ENCODE assay signal across 8 cellular contexts in the genomic region with DNA sequence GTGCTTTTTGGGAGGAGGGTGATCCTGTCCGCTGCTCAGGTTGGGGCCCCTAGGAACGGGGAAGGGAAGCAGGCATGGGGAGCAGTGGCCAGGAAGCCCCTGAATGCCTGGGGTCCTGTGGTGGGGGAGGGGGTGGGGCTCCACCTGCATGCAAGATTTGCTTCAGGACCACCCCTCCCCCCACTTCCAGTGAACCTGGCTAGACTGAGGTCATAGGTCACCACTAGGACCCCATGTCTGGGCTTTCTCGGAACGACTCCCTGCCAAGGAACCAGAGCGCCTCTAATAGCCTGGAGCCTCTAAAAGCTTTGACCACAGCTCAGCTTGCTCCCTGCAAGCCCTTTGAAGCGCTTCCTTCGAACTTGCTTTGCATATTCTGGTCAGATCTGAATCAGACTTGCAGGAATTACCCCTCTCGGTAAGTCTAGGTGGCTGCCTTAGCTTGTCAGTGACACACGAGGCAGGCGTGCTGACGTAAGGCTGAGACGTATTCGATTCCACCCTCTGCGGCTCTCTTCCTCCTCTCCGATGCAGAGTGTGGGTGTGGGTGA. TPM values are rescaled to one million over a fixed set of nuclear protein-coding genes. Genes with fewer than 3 reads are reported as not detected.
DNase-seq lines count a peak whose midpoint lies in the region; ATAC-seq, FAIRE-seq and TF ChIP-seq lines count a peak whose summit lies in the region.

No MANE protein-coding gene starts in this region.

- no peak for FAIRE-seq in small intestine (lab: Jason Lieb, UNC)

- TF ChIP-seq POLR2A in GM18526 (IDR thresholded peaks at IDR 0.05; ENCODE audit: extremely low read depth, insufficient read length): peak; percentile 49

- no peak overlapping the region for H3K27ac ChIP-seq in OCI-LY7 (ENCODE audit: low read depth, low read length, poor library complexity, severe bottlenecking)
- H3K27ac ChIP-seq in small intestine (ENCODE audit: low read depth in 1 of 2, low read length in 1 of 2): peak overlapping the region in 1 of 2 donors; percentile 24

- peak overlapping the region; percentile 25 for H3K4me3 ChIP-seq in OCI-LY7 (ENCODE audit: low read depth, low read length, poor library complexity, severe bottlenecking)
- no peak overlapping the region for H3K4me3 ChIP-seq in small intestine (ENCODE audit: low read depth in 1 of 2, low read length in 2 of 2)

- CTCF ChIA-PET in OCI-LY7 (lab: Charles Lee; ENCODE audit: unreplicated experiment): no interaction called here

- peaks cover 0 to 5% of the 10 kb centered on the region in 2 donors for H3K27me3 ChIP-seq in small intestine (ENCODE audit: control insufficient read depth in 2 of 2, insufficient read depth in 2 of 2, low read length in 2 of 2)

- peak; percentile 92 for DNase-seq in OCI-LY7 (ENCODE audit: low spot score)
- peak; percentile 81 for DNase-seq in activated T-cell treated with anti-CD3 and anti-CD28 coated beads, Interleukin-2, amount 50 U/mL, for 1 hour
- peak; percentile 63 for DNase-seq in fibroblast of the conjunctiva (ENCODE audit: low read depth)
- peak; percentile 66 for DNase-seq in small intestine
- no peak for DNase-seq in G401 (ENCODE audit: low spot score)
- no peak for DNase-seq in OCI-M2 (lab: John Stamatoyannopoulos, UW; ENCODE audit: unreplicated experiment)

- H3K36me3 ChIP-seq in OCI-LY7 (ENCODE audit: insufficient read depth, low read length) (no peaks in the 10 kb centered on the region), small intestine (ENCODE audit: control insufficient read depth in 2 of 2, insufficient read depth in 2 of 2, low read length in 2 of 2) (no peaks in the 10 kb centered on the region)

- POLR2A ChIA-PET in OCI-LY7 (lab: Charles Lee): interaction anchor here (0.6 to 1.0 kb wide), 4 partner anchors 16 to 100 kb away, joined by 3 to 9 read pairs (median 3); no protein-coding TSS in a partner anchor

- H3K4me2 ChIP-seq in OCI-LY7 (ENCODE audit: low read length): peak overlapping the region; percentile 55

- no peaks in the 10 kb centered on the region for H3K9me3 ChIP-seq in OCI-LY7 (ENCODE audit: low read length)
- H3K9me3 ChIP-seq in small intestine (ENCODE audit: control insufficient read depth, low read depth): no peaks in the 10 kb centered on the region

- no peaks in the 10 kb centered on the region for H3K9me2 ChIP-seq in OCI-LY7 (ENCODE audit: insufficient read depth, low read length)

- BruUV-seq in OCI-LY7 (replicated peaks; lab: Mats Ljungman, UMichigan): no TSS peak

- intact Hi-C loops in OCI-LY7 (cut with micrococcal nuclease; ENCODE audit: unreplicated experiment): no loop called here

- no peaks in the 10 kb centered on the region for H3K79me2 ChIP-seq in OCI-LY7 (ENCODE audit: insufficient read depth, low read depth, low read length)

- in situ Hi-C loops in G401 (cut with HindIII; ENCODE audit: low sequenced_read_pairs): no loop called here

- H3K4me1 ChIP-seq in OCI-LY7 (ENCODE audit: insufficient read depth, low read length, poor library complexity, severe bottlenecking) (peaks cover 42% of the 10 kb centered on the region), small intestine (ENCODE audit: control insufficient read depth in 2 of 2, insufficient read depth in 1 of 2, low read depth in 1 of 2, low read length in 1 of 2) (peaks cover 0 to 14% of the 10 kb centered on the region in 2 donors)

- ATAC-seq in HG02852 (IDR thresholded peaks at IDR 0.05; ENCODE audit: unreplicated experiment): peak; percentile 60

- no peaks in the 10 kb centered on the region for H4K20me1 ChIP-seq in OCI-LY7 (ENCODE audit: insufficient read depth, low read length)

- WGBS in small intestine, 3 donors: 32 to 52% (median 41%) methylated on average over 15 of the region's 15 CpGs

- no peak for TF ChIP-seq CTCF in OCI-LY7 (conservative IDR thresholded peaks at IDR 0.05; ENCODE audit: low read length)

- H2AFZ ChIP-seq in OCI-LY7 (ENCODE audit: low read length): no peak overlapping the region

RNA-seq across cellular contexts. Expression of gene SOCS3, which starts 3.6 kb away (rescaled TPM):
- not detected in 2 replicates for total RNA-seq in OCI-LY7 (2014; rRNA removed; shearing (Covaris generic))
- total RNA-seq in OCI-LY7 (2022): not detected in 2 replicates
- 10 to 100 TPM in 1 of 3 donors, 1 to 10 TPM in 2; 3.4 to 67.3 (median 6.5) TPM for polyA plus RNA-seq in small intestine
- 72.7 and 90.1 TPM in 2 replicates for total RNA-seq in G401 (2014; rRNA removed; shearing (Covaris generic))

RNA-seq across cellular contexts. Expression of gene PGS1, which starts 22.2 kb away (rescaled TPM):
- total RNA-seq in OCI-LY7 (2014; rRNA removed; shearing (Covaris generic)): 59.6 and 67.3 TPM in 2 replicates
- 61.3 and 68.2 TPM in 2 replicates for total RNA-seq in OCI-LY7 (2022)
- polyA plus RNA-seq in small intestine: 10 to 100 TPM; 14.9 to 24.9 (median 16.1) TPM
- total RNA-seq in G401 (2014; rRNA removed; shearing (Covaris generic)): 16.3 and 43.0 TPM in 2 replicates

Comparison
In these comparisons a context has a peak if more than half of its experiments do, and no peak if none do; other contexts are left out.
1. DNase-seq: peak in OCI-LY7 (single experiment), activated T-cell treated with anti-CD3 and anti-CD28 coated beads, Interleukin-2, amount 50 U/mL, for 1 hour (single experiment), fibroblast of the conjunctiva (single experiment) and small intestine (single experiment); none in G401 (single experiment) and OCI-M2 (single experiment).
2. RNA of gene SOCS3, which starts 3.6 kb away (total RNA-seq): 72.7 to 90.1 TPM in G401; not detected in OCI-LY7; every median in the first group is over 10 times any median in the second.